ENCODE assay signal across 24 cellular contexts in the genomic region with DNA sequence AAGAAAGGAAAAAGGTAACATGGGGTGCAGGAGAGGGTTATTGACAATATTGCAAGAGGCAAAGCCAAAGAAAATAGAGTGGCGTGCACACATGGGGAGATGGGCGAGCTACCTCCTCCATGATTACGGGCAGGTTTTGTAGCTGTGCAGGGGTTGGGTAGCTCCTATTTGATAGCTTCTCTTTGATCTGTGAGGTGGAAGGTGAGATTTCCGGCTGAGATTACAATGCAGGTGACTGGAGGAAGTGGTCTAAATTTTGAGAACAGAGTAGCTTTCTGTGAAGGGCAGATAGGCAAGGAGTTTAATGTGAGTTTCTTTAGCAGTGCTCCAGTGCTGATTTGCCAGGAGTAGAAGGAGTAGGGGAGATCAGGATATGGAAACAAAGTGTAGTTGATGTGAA.
A peak's percentile ranks its signal among the peaks of the same experiment; 100 is the strongest.
DNase-seq lines count a peak whose midpoint lies in the region; ATAC-seq and TF ChIP-seq lines count a peak whose summit lies in the region.
"Had no signal": no experiment of that assay in that cellular context is flagged by ENCODE, and none has a peak within 500 bp of the region (broad histone marks: within the 10 kb centered on the region; RNA-seq: fewer than 3 reads in every experiment).

No MANE protein-coding gene starts in this region.

- H2AFZ ChIP-seq in DND-41 (ENCODE audit: low read depth, low read length) = no peak overlapping the region

- DNase-seq in activated T-cell treated with anti-CD3 and anti-CD28 coated beads, Interleukin-2, amount 50 U/mL, for 72 hours = peak in 1 of 2 donors; percentile 10
- DNase-seq in activated T-cell treated with anti-CD3 and anti-CD28 coated beads for 4 hours (no peak), DND-41 (peak; percentile 10), T-helper 17 cell (no peak), mucosa of descending colon (no peak), thyroid gland (no peak), breast epithelium (ENCODE audit: low spot score in 2 of 2) (no peak)
- DNase-seq: activated CD8-positive, alpha-beta memory T cell treated with anti-CD3 and anti-CD28 coated beads for 24 hours; activated T-cell treated with anti-CD3 and anti-CD28 coated beads, Interleukin-2, amount 50 U/mL, for 48 hours; adrenal gland; Calu3; effector memory CD4-positive, alpha-beta T cell; foreskin fibroblast; H7; heart right ventricle; mammary epithelial cell; NCI-H1048; NCI-H187 treated with DMSO at 0.1 percent for 48 hours; NCI-H526 treated with DMSO at 0.1 percent for 48 hours; upper lobe of right lung had no signal

- TF ChIP-seq CTCF in DND-41 (IDR thresholded peaks at IDR 0.05; ENCODE audit: borderline replicate concordance, extremely low read depth, low read length, poor library complexity, severe bottlenecking) (no peak), mucosa of descending colon (IDR thresholded peaks at IDR 0.05) (no peak), thyroid gland (IDR thresholded peaks at IDR 0.05) (no peak), breast epithelium (IDR thresholded peaks at IDR 0.05) (no peak)

- H3K9me3 ChIP-seq in DND-41 (ENCODE audit: insufficient read depth, low read length, severe bottlenecking) (peaks cover 11% of the 10 kb centered on the region), T-helper 17 cell (ENCODE audit: control insufficient read depth, low read length, poor library complexity, severe bottlenecking) (no peaks in the 10 kb centered on the region), mucosa of descending colon (no peaks in the 10 kb centered on the region), thyroid gland (no peaks in the 10 kb centered on the region), breast epithelium (peaks cover 0 to 6% of the 10 kb centered on the region in 2 donors)
- H3K9me3 ChIP-seq: adrenal gland, prostate gland, upper lobe of right lung had no signal

- peak overlapping the region; percentile 4 for H3K27ac Mint-ChIP-seq in activated T-cell treated with anti-CD3 and anti-CD28 coated beads, Interleukin-2, amount 50 U/mL, for 72 hours
- H3K27ac Mint-ChIP-seq in T-helper 17 cell = peak overlapping the region; percentile 1
- H3K27ac Mint-ChIP-seq: B cell, brain had no signal

- intact Hi-C loops in mucosa of descending colon (cut with DNase I, micrococcal nuclease) = no loop called here
- intact Hi-C loops in thyroid gland (cut with DNase I) = no loop called here
- intact Hi-C loops in breast epithelium (cut with DNase I; ENCODE audit: low total_unique reads) = no loop called here

- no peak overlapping the region for H3K4me3 ChIP-seq in DND-41 (ENCODE audit: low read depth in 1 of 2, low read length in 2 of 2)
- no peak overlapping the region for H3K4me3 ChIP-seq in mucosa of descending colon
- H3K4me3 ChIP-seq in thyroid gland (replicated peaks in 1 of 3) = no peak overlapping the region
- no peak overlapping the region for H3K4me3 ChIP-seq in breast epithelium
- H3K4me3 ChIP-seq: adrenal gland, heart right ventricle, prostate gland, upper lobe of right lung had no signal

- no peak overlapping the region for H3K4me2 ChIP-seq in DND-41 (ENCODE audit: insufficient read depth, low read length)

- peak overlapping the region; percentile 13 to 22 for H3K4me3 Mint-ChIP-seq in activated T-cell treated with anti-CD3 and anti-CD28 coated beads, Interleukin-2, amount 50 U/mL, for 72 hours
- H3K4me3 Mint-ChIP-seq in T-helper 17 cell = peak overlapping the region; percentile 68
- H3K4me3 Mint-ChIP-seq: B cell, brain had no signal

- H3K9ac ChIP-seq in DND-41 (ENCODE audit: low read depth, low read length) = no peak overlapping the region

- peaks cover 15% of the 10 kb centered on the region for H3K4me1 Mint-ChIP-seq in activated T-cell treated with anti-CD3 and anti-CD28 coated beads, Interleukin-2, amount 50 U/mL, for 72 hours (ENCODE audit: low read depth)
- H3K4me1 Mint-ChIP-seq in T-helper 17 cell = peaks cover 7% of the 10 kb centered on the region
- H3K4me1 Mint-ChIP-seq: B cell, brain had no signal

- H3K27ac ChIP-seq in DND-41 (ENCODE audit: low read length) (no peak overlapping the region), thyroid gland (no peak overlapping the region), breast epithelium (no peak overlapping the region)
- H3K27ac ChIP-seq: adrenal gland, heart right ventricle, prostate gland, upper lobe of right lung had no signal

- H3K36me3 ChIP-seq in DND-41 (ENCODE audit: insufficient read depth, low read length) = no peaks in the 10 kb centered on the region
- no peaks in the 10 kb centered on the region for H3K36me3 ChIP-seq in mucosa of descending colon (ENCODE audit: low read depth)
- H3K36me3 ChIP-seq in thyroid gland = no peaks in the 10 kb centered on the region
- no peaks in the 10 kb centered on the region for H3K36me3 ChIP-seq in breast epithelium
- H3K36me3 ChIP-seq: adrenal gland, heart right ventricle, prostate gland, upper lobe of right lung had no signal

- H4K20me1 ChIP-seq in DND-41 (ENCODE audit: insufficient read depth, low read length) = no peaks in the 10 kb centered on the region

- no peaks in the 10 kb centered on the region for H3K27me3 ChIP-seq in DND-41 (ENCODE audit: insufficient read depth, low read length, poor library complexity)
- no peaks in the 10 kb centered on the region for H3K27me3 ChIP-seq in thyroid gland
- H3K27me3 ChIP-seq in breast epithelium = no peaks in the 10 kb centered on the region
- H3K27me3 ChIP-seq: adrenal gland, heart right ventricle, upper lobe of right lung had no signal

- TF ChIP-seq POLR2A in thyroid gland (IDR thresholded peaks at IDR 0.05) = no peak
- no peak for TF ChIP-seq POLR2A in breast epithelium (IDR thresholded peaks at IDR 0.05)

- 92 to 94% methylated on average over 4 of the region's 4 CpGs for WGBS in thyroid gland, 2 donors

- peaks cover 0 to 4% of the 10 kb centered on the region in 2 donors for H3K36me3 Mint-ChIP-seq in activated T-cell treated with anti-CD3 and anti-CD28 coated beads, Interleukin-2, amount 50 U/mL, for 72 hours (ENCODE audit: insufficient read depth in 2 of 2)
- no peaks in the 10 kb centered on the region for H3K36me3 Mint-ChIP-seq in T-helper 17 cell (ENCODE audit: low read depth)
- H3K36me3 Mint-ChIP-seq: brain had no signal

- H3K79me2 ChIP-seq in DND-41 (ENCODE audit: insufficient read depth, low read length) = no peaks in the 10 kb centered on the region

- no peaks in the 10 kb centered on the region for H3K27me3 Mint-ChIP-seq in activated T-cell treated with anti-CD3 and anti-CD28 coated beads, Interleukin-2, amount 50 U/mL, for 72 hours (ENCODE audit: low read depth)
- H3K27me3 Mint-ChIP-seq in T-helper 17 cell = no peaks in the 10 kb centered on the region
- H3K27me3 Mint-ChIP-seq: B cell had no signal

- peak; percentile 54 to 58 for ATAC-seq in activated T-cell treated with anti-CD3 and anti-CD28 coated beads, Interleukin-2, amount 50 U/mL, for 72 hours (replicated peaks in 1 of 2)
- peak; percentile 62 for ATAC-seq in DND-41 (ENCODE audit: insufficient read depth, low read depth)
- ATAC-seq in T-helper 17 cell = peak; percentile 94
- peak; percentile 31 for ATAC-seq in mucosa of descending colon
- no peak for ATAC-seq in GM18858 (IDR thresholded peaks at IDR 0.05; ENCODE audit: unreplicated experiment)
- ATAC-seq: heart right ventricle, upper lobe of right lung had no signal

- no peaks in the 10 kb centered on the region for H3K4me1 ChIP-seq in DND-41 (ENCODE audit: insufficient read depth, low read length)
- H3K4me1 ChIP-seq in mucosa of descending colon (ENCODE audit: low read depth) = no peaks in the 10 kb centered on the region
- no peaks in the 10 kb centered on the region for H3K4me1 ChIP-seq in thyroid gland
- no peaks in the 10 kb centered on the region for H3K4me1 ChIP-seq in breast epithelium
- H3K4me1 ChIP-seq: adrenal gland, heart right ventricle, prostate gland, upper lobe of right lung had no signal

- H3K9me3 Mint-ChIP-seq in activated T-cell treated with anti-CD3 and anti-CD28 coated beads, Interleukin-2, amount 50 U/mL, for 72 hours = peaks cover 6 to 8% of the 10 kb centered on the region in 2 donors
